ENCODE assay signal across 1 cellular context in genomic region chr6:13987400-13987865, GRCh38.
A peak's percentile ranks its signal among the peaks of the same experiment; 100 is the strongest.
TF ChIP-seq lines count a peak whose summit lies in the region.

No MANE protein-coding gene starts in this region.

TF ChIP-seq in K562, 482 proteins besides CTCF, POLR2A, EP300 and RAD21 (continued from another document and continues in another):
- TF ChIP-seq ZNF586 (CRISPR knock-in tag; conservative IDR thresholded peaks at IDR 0.05) = no peak
- no peak for TF ChIP-seq RFX5 (IDR thresholded peaks at IDR 0.05; ENCODE audit: low read depth, low read length)
- no peak for TF ChIP-seq ZBTB43 (CRISPR knock-in tag; IDR thresholded peaks at IDR 0.05)
- TF ChIP-seq MTA2 (IDR thresholded peaks at IDR 0.05; ENCODE audit: low read depth) = peak; percentile 91
- no peak for TF ChIP-seq ZNF398 (CRISPR knock-in tag; IDR thresholded peaks at IDR 0.05)
- TF ChIP-seq GATAD2B (IDR thresholded peaks at IDR 0.05; ENCODE audit: borderline replicate concordance) = peak; percentile 98
- no peak for TF ChIP-seq PHTF2 (CRISPR knock-in tag; IDR thresholded peaks at IDR 0.05)
- no peak for TF ChIP-seq NR0B1 (IDR thresholded peaks at IDR 0.05; ENCODE audit: partially characterized antibody)
- no peak for TF ChIP-seq ZNF217 (CRISPR knock-in tag; IDR thresholded peaks at IDR 0.05)
- TF ChIP-seq MYBL2 (IDR thresholded peaks at IDR 0.05; ENCODE audit: low read depth) = no peak; the same call in 1 of the 2 replicates
- no peak for TF ChIP-seq MYBL2 (CRISPR knock-in tag; IDR thresholded peaks at IDR 0.05; ENCODE audit: borderline replicate concordance)
- TF ChIP-seq CGGBP1 (CRISPR knock-in tag; IDR thresholded peaks at IDR 0.05) = no peak
- TF ChIP-seq ZNF263 (CRISPR knock-in tag; IDR thresholded peaks at IDR 0.05; ENCODE audit: borderline replicate concordance) = no peak
- no peak for TF ChIP-seq HMG20B (CRISPR knock-in tag; IDR thresholded peaks at IDR 0.05)
- TF ChIP-seq SMAD2 (IDR thresholded peaks at IDR 0.05; ENCODE audit: low read depth, low read length) = no peak
- no peak for TF ChIP-seq SNRNP70 (optimal IDR thresholded peaks at IDR 0.05; ENCODE audit: low read depth, low read length)
- no peak for TF ChIP-seq TBP (optimal IDR thresholded peaks at IDR 0.05; ENCODE audit: low read depth, low read length)
- TF ChIP-seq THAP7 (CRISPR knock-in tag; IDR thresholded peaks at IDR 0.05) = no peak
- no peak for TF ChIP-seq MCM5 (IDR thresholded peaks at IDR 0.05; ENCODE audit: low read depth)
- TF ChIP-seq CHD7 (IDR thresholded peaks at IDR 0.05; ENCODE audit: low read depth, low read length) = no peak
- 0 out of 4 replicates have a peak, but pooled peaks of 1 of the 2 experiments have one; percentile 2 for TF ChIP-seq CSDE1 (IDR thresholded peaks at IDR 0.05)
- TF ChIP-seq KLF16 (IDR thresholded peaks at IDR 0.05) = peak; percentile 85
- TF ChIP-seq CREBBP (IDR thresholded peaks at IDR 0.05; ENCODE audit: low read depth, low read length) = no peak
- TF ChIP-seq UBTF (IDR thresholded peaks at IDR 0.05; ENCODE audit: borderline replicate concordance in 1 of 2, low read depth in 2 of 2, low read length in 2 of 2) = no peak
- no peak for TF ChIP-seq HMGXB4 (CRISPR knock-in tag; IDR thresholded peaks at IDR 0.05)
- no peak; the same call in 1 of the 2 replicates for TF ChIP-seq CHD2 (IDR thresholded peaks at IDR 0.05; ENCODE audit: low read depth, low read length)
- no peak for TF ChIP-seq NRF1 (conservative IDR thresholded peaks at IDR 0.05 in 1 of 2, IDR thresholded peaks at IDR 0.05 in 1 of 2)
- no peak for TF ChIP-seq ZFPM2 (CRISPR knock-in tag; IDR thresholded peaks at IDR 0.05)
- no peak for TF ChIP-seq ZNF23 (CRISPR knock-in tag; IDR thresholded peaks at IDR 0.05)
- no peak for TF ChIP-seq ZBTB8A (IDR thresholded peaks at IDR 0.05; ENCODE audit: partially characterized antibody)
- TF ChIP-seq VEZF1 (CRISPR knock-in tag; IDR thresholded peaks at IDR 0.05) = peak; percentile 47; the same call in 1 of the 2 replicates
- no peak for TF ChIP-seq HINFP (tag; conservative IDR thresholded peaks at IDR 0.05; ENCODE audit: low read depth)
